ENCODE assay signal across 10 cellular contexts in the genomic region with DNA sequence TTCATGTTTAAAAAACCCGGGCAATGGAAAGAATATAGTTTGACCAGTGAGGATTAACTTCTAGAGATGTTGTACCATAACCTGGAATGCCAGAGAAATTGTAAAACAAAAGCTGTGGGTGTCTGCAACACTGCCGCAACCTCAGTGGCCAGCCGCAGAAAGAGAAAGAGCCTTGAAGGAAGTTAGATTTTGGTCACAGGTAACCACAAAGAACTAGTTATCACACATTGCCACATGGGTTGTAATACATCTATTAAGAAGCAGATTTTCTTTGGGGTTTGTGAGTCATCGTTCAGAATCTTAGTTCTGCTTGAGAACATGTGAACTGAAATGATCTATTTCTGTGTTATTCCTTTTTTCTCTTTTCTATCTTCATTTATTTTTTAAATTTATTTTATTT.
DNase-seq lines count a peak whose midpoint lies in the region; ATAC-seq and TF ChIP-seq lines count a peak whose summit lies in the region.
"Had no signal": no experiment of that assay in that cellular context is flagged by ENCODE, and none has a peak within 500 bp of the region (broad histone marks: within the 10 kb centered on the region; RNA-seq: fewer than 3 reads in every experiment).

No MANE protein-coding gene starts in this region.

- H3K27ac ChIP-seq in gastroesophageal sphincter = no peak overlapping the region
- H3K27ac ChIP-seq in A673 (ENCODE audit: low read depth, low read length, poor library complexity, severe bottlenecking) = no peak overlapping the region
- H3K27ac ChIP-seq: neutrophil had no signal

- POLR2A ChIA-PET in A673 (lab: Charles Lee; ENCODE audit: low non-redundant PET) = no interaction called here

- no peak for TF ChIP-seq CTCF in gastroesophageal sphincter (IDR thresholded peaks at IDR 0.05)
- TF ChIP-seq CTCF in A673 (conservative IDR thresholded peaks at IDR 0.05; ENCODE audit: low read depth, low read length) = no peak

- CTCF ChIA-PET in A673 (lab: Charles Lee) = interaction anchor here (0.5 kb wide), 1 partner anchor 217 kb away, joined by 5 read pairs; no protein-coding TSS in a partner anchor

- no peaks in the 10 kb centered on the region for H3K36me3 ChIP-seq in gastroesophageal sphincter
- no peaks in the 10 kb centered on the region for H3K36me3 ChIP-seq in A673 (ENCODE audit: insufficient read depth, low read length, poor library complexity, severe bottlenecking)
- H3K36me3 ChIP-seq: neutrophil had no signal

- no peak for TF ChIP-seq EP300 in gastroesophageal sphincter (IDR thresholded peaks at IDR 0.05)

- no peak for TF ChIP-seq POLR2A in gastroesophageal sphincter (IDR thresholded peaks at IDR 0.05)

- H3K4me1 ChIP-seq in gastroesophageal sphincter (no peaks in the 10 kb centered on the region), A673 (ENCODE audit: insufficient read depth, low read length, poor library complexity, severe bottlenecking) (peaks cover 26% of the 10 kb centered on the region)

- peak; percentile 94 for ATAC-seq in HG03342 (IDR thresholded peaks at IDR 0.05; ENCODE audit: unreplicated experiment)
- no peak for ATAC-seq in gastroesophageal sphincter
- ATAC-seq: CD8-positive, alpha-beta T cell had no signal

- no peak overlapping the region for H3K4me3 ChIP-seq in gastroesophageal sphincter
- H3K4me3 ChIP-seq in A673 (ENCODE audit: low read depth, low read length, poor library complexity, severe bottlenecking) = no peak overlapping the region

- intact Hi-C loops in A673 (cut with micrococcal nuclease; ENCODE audit: unreplicated experiment) = no loop called here

- DNase-seq in activated naive CD4-positive, alpha-beta T cell treated with Interleukin-2 at 50 U/mL for 16 hours = peak; percentile 38
- DNase-seq in activated naive CD4-positive, alpha-beta T cell treated with anti-CD3 and anti-CD28 coated beads, Interleukin-2, amount 50 U/mL, for 16 hours = no peak
- peak; percentile 13 to 30 (median 30) for DNase-seq in activated CD8-positive, alpha-beta memory T cell treated with anti-CD3 and anti-CD28 coated beads for 48 hours (ENCODE audit: low read depth in 2 of 3, low spot score in 2 of 3)
- peak; percentile 26 to 38 for DNase-seq in stimulated activated CD4-positive, alpha-beta T cell treated with anti-CD3 and anti-CD28 coated beads, Interleukin-2, amount 100 ng/mL, for 48 hours
- DNase-seq in cortex of kidney (lab: John Stamatoyannopoulos, UW) = no peak
- no peak for DNase-seq in A673 (ENCODE audit: low spot score)

- H3K27me3 ChIP-seq in gastroesophageal sphincter (peaks cover 28% of the 10 kb centered on the region), A673 (replicated peaks; ENCODE audit: insufficient read depth, low read depth, low read length, poor library complexity) (no peaks in the 10 kb centered on the region)

- H3K9me3 ChIP-seq in gastroesophageal sphincter (peaks cover 0 to 10% (median 0%) of the 10 kb centered on the region in 3 donors), A673 (ENCODE audit: low read depth, low read length, poor library complexity, severe bottlenecking) (peaks cover 8% of the 10 kb centered on the region)
- H3K9me3 ChIP-seq: neutrophil had no signal

- no TSS peak for BruUV-seq in A673 (replicated peaks; lab: Mats Ljungman, UMichigan)

- 76 to 89% methylated on average over 3 to 4 of the region's 4 CpGs for WGBS in gastroesophageal sphincter (ENCODE audit: low coverage in 1 of 2), 2 donors

Comparison
In these comparisons a context has a peak if more than half of its experiments do, and no peak if none do; other contexts are left out.
1. DNase-seq: peak in activated naive CD4-positive, alpha-beta T cell treated with Interleukin-2 at 50 U/mL for 16 hours (single experiment), activated CD8-positive, alpha-beta memory T cell treated with anti-CD3 and anti-CD28 coated beads for 48 hours (3 of 3) and stimulated activated CD4-positive, alpha-beta T cell treated with anti-CD3 and anti-CD28 coated beads, Interleukin-2, amount 100 ng/mL, for 48 hours (2 of 2); none in activated naive CD4-positive, alpha-beta T cell treated with anti-CD3 and anti-CD28 coated beads, Interleukin-2, amount 50 U/mL, for 16 hours (single experiment), cortex of kidney (single experiment) and A673 (single experiment).